In genomic region chr19:1173160-1173844, GRCh38 we compare ENCODE assay signal across 8 cellular contexts. TPM values are rescaled to one million over a fixed set of nuclear protein-coding genes. Genes with fewer than 3 reads are reported as not detected.
DNase-seq lines count a peak whose midpoint lies in the region; ATAC-seq and TF ChIP-seq lines count a peak whose summit lies in the region.

No MANE protein-coding gene starts in this region.

- H3K27me3 ChIP-seq in CD4-positive, CD25-positive, alpha-beta regulatory T cell (ENCODE audit: control insufficient read depth, insufficient read depth, low read length), result no peaks in the 10 kb centered on the region
- H3K27me3 ChIP-seq in MM.1S (replicated peaks; ENCODE audit: insufficient read depth, low read length) (no peaks in the 10 kb centered on the region), body of pancreas (no peaks in the 10 kb centered on the region), suprapubic skin (no peaks in the 10 kb centered on the region)

- TF ChIP-seq EP300 in suprapubic skin (IDR thresholded peaks at IDR 0.05), result no peak

- no peaks in the 10 kb centered on the region for H4K20me1 ChIP-seq in MM.1S (ENCODE audit: insufficient read depth, low read length)

- H2AFZ ChIP-seq in MM.1S (ENCODE audit: low read length), result peak overlapping the region; percentile 59

- H3K9me3 Mint-ChIP-seq in CD4-positive, CD25-positive, alpha-beta regulatory T cell, result peaks cover 0 to 4% (median 0%) of the 10 kb centered on the region in 7 donors

- peak in 2 of 3 donors; percentile 16 to 36 for DNase-seq in CD4-positive, CD25-positive, alpha-beta regulatory T cell
- DNase-seq in MM.1S, result peak; percentile 22
- DNase-seq in body of pancreas, result no peak
- peak in 1 of 2 donors; percentile 55 for DNase-seq in left colon
- DNase-seq in suprapubic skin (ENCODE audit: low spot score in 2 of 2), result peak; percentile 79 to 84
- no peak for DNase-seq in CD1c-positive myeloid dendritic cell (ENCODE audit: extremely low spot score)
- DNase-seq in NCI-H2196 (lab: John Stamatoyannopoulos, UW; ENCODE audit: unreplicated experiment), result no peak

- H3K9ac ChIP-seq in MM.1S (ENCODE audit: low read length), result peak overlapping the region; percentile 91

- intact Hi-C loops in body of pancreas (cut with DNase I), result no loop called here
- intact Hi-C loops in left colon (cut with DNase I, micrococcal nuclease), result no loop called here

- peaks cover 31% of the 10 kb centered on the region for H3K4me1 ChIP-seq in CD4-positive, CD25-positive, alpha-beta regulatory T cell (ENCODE audit: control insufficient read depth, insufficient read depth, low read length, poor library complexity, severe bottlenecking)
- no peaks in the 10 kb centered on the region for H3K4me1 ChIP-seq in MM.1S (ENCODE audit: low read length)
- peaks cover 34% of the 10 kb centered on the region for H3K4me1 ChIP-seq in body of pancreas
- peaks cover 71% of the 10 kb centered on the region for H3K4me1 ChIP-seq in suprapubic skin

- peak in 1 of 2 donors; percentile 21 for ATAC-seq in CD4-positive, CD25-positive, alpha-beta regulatory T cell (ENCODE audit: low read depth in 2 of 2)
- peak; percentile 16 for ATAC-seq in body of pancreas
- ATAC-seq in left colon, result peak; percentile 60
- no peak for ATAC-seq in GM18870 (IDR thresholded peaks at IDR 0.05; ENCODE audit: unreplicated experiment)

- no peaks in the 10 kb centered on the region for H3F3A ChIP-seq in MM.1S (ENCODE audit: insufficient read depth, low read length)

- peaks cover 4% of the 10 kb centered on the region for H3K27me3 Mint-ChIP-seq in CD4-positive, CD25-positive, alpha-beta regulatory T cell

- peak overlapping the region; percentile 14 to 95 (median 82) for H3K27ac Mint-ChIP-seq in CD4-positive, CD25-positive, alpha-beta regulatory T cell

- no peaks in the 10 kb centered on the region for H3K9me2 ChIP-seq in MM.1S (replicated peaks; ENCODE audit: insufficient read depth, low read length)

- H3K4me3 ChIP-seq in CD4-positive, CD25-positive, alpha-beta regulatory T cell (ENCODE audit: low read depth, low read length), result peak overlapping the region; percentile 44
- H3K4me3 ChIP-seq in MM.1S (ENCODE audit: low read length), result peak overlapping the region; percentile 98
- H3K4me3 ChIP-seq in body of pancreas, result peak overlapping the region; percentile 56 to 95
- peak overlapping the region; percentile 91 for H3K4me3 ChIP-seq in suprapubic skin

- peaks cover 55% of the 10 kb centered on the region for H3K79me2 ChIP-seq in MM.1S (ENCODE audit: low read length)

- peaks cover 0 to 42% (median 16%) of the 10 kb centered on the region in 4 donors for H3K4me1 Mint-ChIP-seq in CD4-positive, CD25-positive, alpha-beta regulatory T cell

- H3K4me3 Mint-ChIP-seq in CD4-positive, CD25-positive, alpha-beta regulatory T cell, result peak overlapping the region; percentile 84 to 93 (median 90)

- no peaks in the 10 kb centered on the region for H3K9me3 ChIP-seq in CD4-positive, CD25-positive, alpha-beta regulatory T cell (ENCODE audit: control insufficient read depth in 2 of 2, low read length in 2 of 2)
- H3K9me3 ChIP-seq in MM.1S (replicated peaks; ENCODE audit: insufficient read depth, low read length), result no peaks in the 10 kb centered on the region
- H3K9me3 ChIP-seq in body of pancreas, result no peaks in the 10 kb centered on the region
- no peaks in the 10 kb centered on the region for H3K9me3 ChIP-seq in suprapubic skin

- peak overlapping the region; percentile 81 for H3K27ac ChIP-seq in CD4-positive, CD25-positive, alpha-beta regulatory T cell (ENCODE audit: insufficient read depth, low read length, poor library complexity, severe bottlenecking)
- H3K27ac ChIP-seq in MM.1S (ENCODE audit: low read length) (no peak overlapping the region), body of pancreas (peak overlapping the region; percentile 89 to 93 (median 91)), suprapubic skin (peak overlapping the region; percentile 98)

- H3K36me3 Mint-ChIP-seq in CD4-positive, CD25-positive, alpha-beta regulatory T cell, result peaks cover 12% of the 10 kb centered on the region

- H3K36me3 ChIP-seq in CD4-positive, CD25-positive, alpha-beta regulatory T cell (ENCODE audit: control insufficient read depth, insufficient read depth, low read length), result peaks cover 4% of the 10 kb centered on the region
- H3K36me3 ChIP-seq in MM.1S (replicated peaks; ENCODE audit: insufficient read depth, low read length), result no peaks in the 10 kb centered on the region
- no peaks in the 10 kb centered on the region for H3K36me3 ChIP-seq in body of pancreas (replicated peaks in 1 of 2; ENCODE audit: insufficient read depth in 1 of 2, low read depth in 2 of 2)
- H3K36me3 ChIP-seq in suprapubic skin, result no peaks in the 10 kb centered on the region

- TF ChIP-seq POLR2A in body of pancreas (IDR thresholded peaks at IDR 0.05), result no peak
- no peak for TF ChIP-seq POLR2A in suprapubic skin (IDR thresholded peaks at IDR 0.05)

- TF ChIP-seq CTCF in MM.1S (IDR thresholded peaks at IDR 0.05; ENCODE audit: low read length) (no peak), body of pancreas (IDR thresholded peaks at IDR 0.05) (no peak), suprapubic skin (IDR thresholded peaks at IDR 0.05) (no peak)

- WGBS in body of pancreas, 2 donors, result 1 to 2% methylated on average over 28 to 46 of the region's 47 CpGs
- WGBS in suprapubic skin, result 3% methylated on average over 33 of the region's 47 CpGs

- H3K4me2 ChIP-seq in MM.1S (ENCODE audit: low read depth, low read length), result peak overlapping the region; percentile 97

RNA-seq across cellular contexts. Expression of gene SBNO2, which starts 0.8 kb away (rescaled TPM):
- 139 TPM for total RNA-seq in CD4-positive, CD25-positive, alpha-beta regulatory T cell
- polyA plus RNA-seq in CD4-positive, CD25-positive, alpha-beta regulatory T cell, result 1 to 10 TPM; 2.0 to 5.1 (median 2.7) TPM
- total RNA-seq in body of pancreas, result 10 to 100 TPM; 14.0 to 30.7 TPM
- 10 to 100 TPM; 58.6 to 71.9 TPM for total RNA-seq in left colon
- 10 to 100 TPM; 36.7 to 58.9 (median 45.5) TPM for total RNA-seq in suprapubic skin

RNA-seq across cellular contexts. Expression of gene STK11, which starts 32.3 kb away (rescaled TPM):
- 71.4 TPM for total RNA-seq in CD4-positive, CD25-positive, alpha-beta regulatory T cell
- polyA plus RNA-seq in CD4-positive, CD25-positive, alpha-beta regulatory T cell, result 10 to 100 TPM; 11.9 to 23.0 (median 17.4) TPM
- total RNA-seq in body of pancreas (10 to 100 TPM; 49.0 to 68.6 TPM), left colon (10 to 100 TPM; 71.8 to 91.8 TPM), suprapubic skin (10 to 100 TPM; 62.5 to 76.9 (median 66.4) TPM)

Comparison
In these comparisons a context has a peak if more than half of its experiments do, and no peak if none do; other contexts are left out.
1. DNase-seq: peak in CD4-positive, CD25-positive, alpha-beta regulatory T cell (2 of 3), MM.1S (single experiment) and suprapubic skin (2 of 2); none in body of pancreas (0 of 4), CD1c-positive myeloid dendritic cell (single experiment) and NCI-H2196 (single experiment).
2. H3K4me3 ChIP-seq: peak in every context shown above with its lines; median percentile 98 in MM.1S; 91 in suprapubic skin; 76 in body of pancreas; 44 in CD4-positive, CD25-positive, alpha-beta regulatory T cell.